Comparison of ENCODE assay signal across 29 cellular contexts in genomic region chr2:195632852-195633572, GRCh38. TPM values are rescaled to one million over a fixed set of nuclear protein-coding genes. Genes with fewer than 3 reads are reported as not detected.
DNase-seq lines count a peak whose midpoint lies in the region; ATAC-seq and TF ChIP-seq lines count a peak whose summit lies in the region.
"Had no signal": no experiment of that assay in that cellular context is flagged by ENCODE, and none has a peak within 500 bp of the region (broad histone marks: within the 10 kb centered on the region; RNA-seq: fewer than 3 reads in every experiment).

No MANE protein-coding gene starts in this region.

- no peak overlapping the region for H3K27ac ChIP-seq in HEK293 (ENCODE audit: extremely low read depth, low read depth, low read length)
- H3K27ac ChIP-seq: adrenal gland, brain microvascular endothelial cell, epithelial cell of prostate, psoas muscle, SK-N-MC, VCaP had no signal

- H3K4me3 ChIP-seq in HEK293 (ENCODE audit: low read depth, low read length) = no peak overlapping the region
- H3K4me3 ChIP-seq: adrenal gland, psoas muscle, SK-N-MC had no signal

- peak; percentile 50 for ATAC-seq in activated B cell treated with CpG ODN at 0.5 μM for 24 hours (ENCODE audit: low read depth)
- peak; percentile 65 to 69 for ATAC-seq in stimulated activated naive B cell treated with anti-CD40 and anti-IgM and Interleukin-4, amounts not matched to agents 10 μg/mL and 1 μg/mL and 100 μg/mL, for 72 hours (replicated peaks)
- ATAC-seq in HG02840 (IDR thresholded peaks at IDR 0.05; ENCODE audit: low FRiP score, unreplicated experiment) = no peak
- ATAC-seq: activated CD8-positive, alpha-beta memory T cell treated with anti-CD3 and anti-CD28 coated beads, Interleukin-2, amount 10 ng/mL, durations not matched to agents 7 days and 5 days; activated T-cell treated with anti-CD3 and anti-CD28 coated beads, Interleukin-2, amount 50 U/mL, for 72 hours; left lobe of liver; psoas muscle had no signal

- POLR2A ChIA-PET in HEK293 (lab: Yijun Ruan, JAX) = interaction anchor here (0.6 kb wide), 1 partner anchor 14 kb away, joined by 3 read pairs; no protein-coding TSS in a partner anchor
- POLR2A ChIA-PET in activated B cell treated with CpG ODN at 0.5 μM for 24 hours (lab: Charles Lee) = interaction anchor here (0.6 to 3.9 kb wide), 7 partner anchors 17 to 759 kb away, joined by 3 to 40 read pairs (median 4); partner anchors contain the start of gene SLC39A10

- intact Hi-C loops in activated B cell treated with CpG ODN at 0.5 μM for 24 hours (cut with micrococcal nuclease) = loop anchor here (1.0 to 5.0 kb wide), 3 partner anchors 8 to 36 kb away; no protein-coding TSS in a partner anchor
- intact Hi-C loops in activated T-helper 1 cell treated with anti-CD3 and anti-CD28 coated beads, Interleukin-12 subunit alpha, Interleukin-12 subunit beta, Interleukin-2, Interleukin-4 antibody, amounts not matched to agents 30 ng/mL and 10 ng/mL and 1 ng/mL, durations not matched to agents 14 hours and 24 hours and 36 hours (cut with micrococcal nuclease) = no loop called here

- H3K9me3 Mint-ChIP-seq in activated B cell treated with CpG ODN at 0.5 μM for 24 hours = no peaks in the 10 kb centered on the region
- H3K9me3 Mint-ChIP-seq in stimulated activated naive B cell treated with anti-CD40 and anti-IgM and Interleukin-4, amounts not matched to agents 10 μg/mL and 1 μg/mL and 100 μg/mL, for 72 hours = peaks cover 0 to 3% of the 10 kb centered on the region in 2 donors
- no peaks in the 10 kb centered on the region for H3K9me3 Mint-ChIP-seq in activated T-helper 1 cell treated with anti-CD3 and anti-CD28 coated beads, Interleukin-12 subunit alpha, Interleukin-12 subunit beta, Interleukin-2, Interleukin-4 antibody, amounts not matched to agents 30 ng/mL and 10 ng/mL and 1 ng/mL, durations not matched to agents 14 hours and 24 hours and 36 hours
- H3K9me3 Mint-ChIP-seq: CD4-positive, alpha-beta T cell had no signal

- DNase-seq in NOMO-1 treated with dmso at 0.1 percent for 144 hours (lab: John Stamatoyannopoulos, UW; ENCODE audit: unreplicated experiment) (peak; percentile 30), activated B cell treated with CpG ODN at 0.5 μM for 24 hours (no peak), GM10266 (ENCODE audit: extremely low spot score) (no peak)
- no peak for DNase-seq in stimulated activated naive B cell treated with anti-CD40 and anti-IgM and Interleukin-4, amounts not matched to agents 10 μg/mL and 1 μg/mL and 100 μg/mL, for 72 hours
- no peak for DNase-seq in activated T-helper 1 cell treated with anti-CD3 and anti-CD28 coated beads, Interleukin-12 subunit alpha, Interleukin-12 subunit beta, Interleukin-2, Interleukin-4 antibody, amounts not matched to agents 30 ng/mL and 10 ng/mL and 1 ng/mL, durations not matched to agents 14 hours and 24 hours and 36 hours (ENCODE audit: low spot score)
- DNase-seq: activated CD4-positive, alpha-beta T cell treated with anti-CD3 and anti-CD28 coated beads, Interleukin-2, amount 10 ng/mL, durations not matched to agents 7 days and 5 days; activated CD8-positive, alpha-beta memory T cell treated with anti-CD3 and anti-CD28 coated beads, Interleukin-2, amount 10 ng/mL, durations not matched to agents 7 days and 5 days; activated naive CD4-positive, alpha-beta T cell treated with Interleukin-2 at 50 U/mL for 16 hours; activated T-cell treated with anti-CD3 and anti-CD28 coated beads, Interleukin-2, amount 50 U/mL, for 72 hours; adrenal gland; brain microvascular endothelial cell; CD4-positive, alpha-beta T cell; effector CD4-positive, alpha-beta T cell; GOT3; mesendoderm; MM.1S; NCI-H510A; nucleus accumbens; psoas muscle; RPMI8226; stimulated activated CD4-positive, alpha-beta T cell treated with anti-CD3 and anti-CD28 coated beads, Interleukin-15, amount 100 ng/mL, for 24 hours; stimulated activated naive CD4-positive, alpha-beta T cell treated with Interleukin-2 at 50 U/mL for 16 hours; T-helper 2 cell had no signal

- H3K27me3 Mint-ChIP-seq in activated B cell treated with CpG ODN at 0.5 μM for 24 hours = no peaks in the 10 kb centered on the region
- no peaks in the 10 kb centered on the region for H3K27me3 Mint-ChIP-seq in stimulated activated naive B cell treated with anti-CD40 and anti-IgM and Interleukin-4, amounts not matched to agents 10 μg/mL and 1 μg/mL and 100 μg/mL, for 72 hours
- H3K27me3 Mint-ChIP-seq in activated T-helper 1 cell treated with anti-CD3 and anti-CD28 coated beads, Interleukin-12 subunit alpha, Interleukin-12 subunit beta, Interleukin-2, Interleukin-4 antibody, amounts not matched to agents 30 ng/mL and 10 ng/mL and 1 ng/mL, durations not matched to agents 14 hours and 24 hours and 36 hours (ENCODE audit: insufficient read depth) = no peaks in the 10 kb centered on the region
- H3K27me3 Mint-ChIP-seq: activated CD4-positive, alpha-beta T cell treated with anti-CD3 and anti-CD28 coated beads, Interleukin-2, amount 10 ng/mL, durations not matched to agents 7 days and 5 days; activated CD8-positive, alpha-beta memory T cell treated with anti-CD3 and anti-CD28 coated beads, Interleukin-2, amount 10 ng/mL, durations not matched to agents 7 days and 5 days; CD4-positive, alpha-beta T cell had no signal

- peak overlapping the region; percentile 81 for H3K27ac Mint-ChIP-seq in activated B cell treated with CpG ODN at 0.5 μM for 24 hours
- peak overlapping the region; percentile 67 for H3K27ac Mint-ChIP-seq in stimulated activated naive B cell treated with anti-CD40 and anti-IgM and Interleukin-4, amounts not matched to agents 10 μg/mL and 1 μg/mL and 100 μg/mL, for 72 hours
- no peak overlapping the region for H3K27ac Mint-ChIP-seq in activated T-helper 1 cell treated with anti-CD3 and anti-CD28 coated beads, Interleukin-12 subunit alpha, Interleukin-12 subunit beta, Interleukin-2, Interleukin-4 antibody, amounts not matched to agents 30 ng/mL and 10 ng/mL and 1 ng/mL, durations not matched to agents 14 hours and 24 hours and 36 hours
- H3K27ac Mint-ChIP-seq: activated CD8-positive, alpha-beta memory T cell treated with anti-CD3 and anti-CD28 coated beads, Interleukin-2, amount 10 ng/mL, durations not matched to agents 7 days and 5 days; activated T-cell treated with anti-CD3 and anti-CD28 coated beads, Interleukin-2, amount 50 U/mL, for 72 hours; CD4-positive, alpha-beta T cell had no signal

- H3K4me1 Mint-ChIP-seq in activated B cell treated with CpG ODN at 0.5 μM for 24 hours = peaks cover 21% of the 10 kb centered on the region
- peaks cover 9 to 29% of the 10 kb centered on the region in 2 donors for H3K4me1 Mint-ChIP-seq in stimulated activated naive B cell treated with anti-CD40 and anti-IgM and Interleukin-4, amounts not matched to agents 10 μg/mL and 1 μg/mL and 100 μg/mL, for 72 hours
- H3K4me1 Mint-ChIP-seq in activated T-helper 1 cell treated with anti-CD3 and anti-CD28 coated beads, Interleukin-12 subunit alpha, Interleukin-12 subunit beta, Interleukin-2, Interleukin-4 antibody, amounts not matched to agents 30 ng/mL and 10 ng/mL and 1 ng/mL, durations not matched to agents 14 hours and 24 hours and 36 hours (ENCODE audit: low read depth) = no peaks in the 10 kb centered on the region
- H3K4me1 Mint-ChIP-seq: activated CD8-positive, alpha-beta memory T cell treated with anti-CD3 and anti-CD28 coated beads, Interleukin-2, amount 10 ng/mL, durations not matched to agents 7 days and 5 days had no signal

- H3K4me3 Mint-ChIP-seq in activated B cell treated with CpG ODN at 0.5 μM for 24 hours = no peak overlapping the region
- H3K4me3 Mint-ChIP-seq in stimulated activated naive B cell treated with anti-CD40 and anti-IgM and Interleukin-4, amounts not matched to agents 10 μg/mL and 1 μg/mL and 100 μg/mL, for 72 hours = no peak overlapping the region
- no peak overlapping the region for H3K4me3 Mint-ChIP-seq in activated T-helper 1 cell treated with anti-CD3 and anti-CD28 coated beads, Interleukin-12 subunit alpha, Interleukin-12 subunit beta, Interleukin-2, Interleukin-4 antibody, amounts not matched to agents 30 ng/mL and 10 ng/mL and 1 ng/mL, durations not matched to agents 14 hours and 24 hours and 36 hours
- H3K4me3 Mint-ChIP-seq: activated CD4-positive, alpha-beta T cell treated with anti-CD3 and anti-CD28 coated beads, Interleukin-2, amount 10 ng/mL, durations not matched to agents 7 days and 5 days; activated CD8-positive, alpha-beta memory T cell treated with anti-CD3 and anti-CD28 coated beads, Interleukin-2, amount 10 ng/mL, durations not matched to agents 7 days and 5 days; activated T-cell treated with anti-CD3 and anti-CD28 coated beads, Interleukin-2, amount 50 U/mL, for 72 hours; CD4-positive, alpha-beta T cell had no signal

- H3K9me3 ChIP-seq in HEK293 (ENCODE audit: control insufficient read depth, insufficient read depth, low read depth, low read length) = no peaks in the 10 kb centered on the region
- H3K9me3 ChIP-seq: adrenal gland, psoas muscle had no signal

- CTCF ChIA-PET in HEK293 (lab: Yijun Ruan, JAX) = interaction anchor here (0.7 to 1.7 kb wide), 2 partner anchors 27 to 439 kb away, joined by 3 to 6 read pairs; no protein-coding TSS in a partner anchor
- CTCF ChIA-PET in activated B cell treated with CpG ODN at 0.5 μM for 24 hours (lab: Charles Lee) = interaction anchor here (0.8 to 2.5 kb wide), 4 partner anchors 13 to 134 kb away, joined by 3 to 10 read pairs (median 6); no protein-coding TSS in a partner anchor

- TF ChIP-seq CTCF in HEK293 (tag by site-specific recombination; IDR thresholded peaks at IDR 0.05) (no peak), activated B cell treated with CpG ODN at 0.5 μM for 24 hours (IDR thresholded peaks at IDR 0.05) (no peak), GM10266 (IDR thresholded peaks at IDR 0.05; ENCODE audit: control insufficient read depth, insufficient read depth, low read depth, missing control alignments) (no peak)

- H3K36me3 Mint-ChIP-seq in activated B cell treated with CpG ODN at 0.5 μM for 24 hours (ENCODE audit: low read depth) = no peaks in the 10 kb centered on the region
- peaks cover 0 to 3% of the 10 kb centered on the region in 2 donors for H3K36me3 Mint-ChIP-seq in stimulated activated naive B cell treated with anti-CD40 and anti-IgM and Interleukin-4, amounts not matched to agents 10 μg/mL and 1 μg/mL and 100 μg/mL, for 72 hours
- H3K36me3 Mint-ChIP-seq in activated T-helper 1 cell treated with anti-CD3 and anti-CD28 coated beads, Interleukin-12 subunit alpha, Interleukin-12 subunit beta, Interleukin-2, Interleukin-4 antibody, amounts not matched to agents 30 ng/mL and 10 ng/mL and 1 ng/mL, durations not matched to agents 14 hours and 24 hours and 36 hours (ENCODE audit: low read depth) = peaks cover 1% of the 10 kb centered on the region

- H3K4me1 ChIP-seq in HEK293 (ENCODE audit: control insufficient read depth, insufficient read depth, low read length) = no peaks in the 10 kb centered on the region
- H3K4me1 ChIP-seq: adrenal gland, psoas muscle had no signal

- H3K36me3 ChIP-seq in HEK293 (ENCODE audit: control insufficient read depth in 2 of 2, insufficient read depth in 1 of 2, low read length in 2 of 2) = no peaks in the 10 kb centered on the region
- H3K36me3 ChIP-seq: adrenal gland, brain microvascular endothelial cell had no signal

RNA-seq across cellular contexts. Expression of gene SLC39A10, which starts 24.0 kb away (rescaled TPM):
- 45.7 and 52.3 TPM in 2 replicates for total RNA-seq in activated B cell treated with CpG ODN at 0.5 μM for 24 hours
- 32.4 and 32.5 TPM in 2 replicates for total RNA-seq in activated T-helper 1 cell treated with anti-CD3 and anti-CD28 coated beads, Interleukin-12 subunit alpha, Interleukin-12 subunit beta, Interleukin-2, Interleukin-4 antibody, amounts not matched to agents 30 ng/mL and 10 ng/mL and 1 ng/mL, durations not matched to agents 14 hours and 24 hours and 36 hours
